ENCODE assay signal across 12 cellular contexts in genomic region chr17:5793899-5794298, GRCh38.
A peak's percentile ranks its signal among the peaks of the same experiment; 100 is the strongest.
DNase-seq lines count a peak whose midpoint lies in the region; ATAC-seq and TF ChIP-seq lines count a peak whose summit lies in the region.
"Had no signal": no experiment of that assay in that cellular context is flagged by ENCODE, and none has a peak within 500 bp of the region (broad histone marks: within the 10 kb centered on the region; RNA-seq: fewer than 3 reads in every experiment).

No MANE protein-coding gene starts in this region.

- WGBS in right cardiac atrium = 21% methylated on average over 2 of the region's 2 CpGs

- ATAC-seq in Right ventricle myocardium superior (ENCODE audit: poor library complexity) (no peak), Panc1 (no peak), foreskin keratinocyte (no peak), right cardiac atrium (no peak)
- no peak for ATAC-seq in naive thymus-derived CD4-positive, alpha-beta T cell
- ATAC-seq: heart left ventricle had no signal

- intact Hi-C loops in left ventricle myocardium inferior (cut with micrococcal nuclease) = no loop called here
- intact Hi-C loops in Right ventricle myocardium superior (cut with DNase I) = no loop called here
- intact Hi-C loops in Panc1 (cut with micrococcal nuclease; ENCODE audit: unreplicated experiment) = no loop called here
- intact Hi-C loops in naive thymus-derived CD4-positive, alpha-beta T cell (cut with micrococcal nuclease) = no loop called here
- intact Hi-C loops in right cardiac atrium (cut with DNase I) = no loop called here

- H3K9me3 Mint-ChIP-seq in type B pancreatic cell = peaks cover 11% of the 10 kb centered on the region
- H3K9me3 Mint-ChIP-seq in naive thymus-derived CD4-positive, alpha-beta T cell = peaks cover 0 to 33% (median 9%) of the 10 kb centered on the region in 11 donors

- H3K4me3 Mint-ChIP-seq in type B pancreatic cell = no peak overlapping the region
- H3K4me3 Mint-ChIP-seq in naive thymus-derived CD4-positive, alpha-beta T cell = no peak overlapping the region

- no peaks in the 10 kb centered on the region for H3K4me1 ChIP-seq in left ventricle myocardium inferior
- no peaks in the 10 kb centered on the region for H3K4me1 ChIP-seq in Panc1 (ENCODE audit: control insufficient read depth, insufficient read depth, low read length)
- no peaks in the 10 kb centered on the region for H3K4me1 ChIP-seq in foreskin keratinocyte
- no peaks in the 10 kb centered on the region for H3K4me1 ChIP-seq in naive thymus-derived CD4-positive, alpha-beta T cell (ENCODE audit: control insufficient read depth in 2 of 2, insufficient read depth in 2 of 2, low read length in 2 of 2)
- no peaks in the 10 kb centered on the region for H3K4me1 ChIP-seq in right cardiac atrium (ENCODE audit: control insufficient read depth, insufficient read depth, low read length)
- H3K4me1 ChIP-seq: heart left ventricle, sigmoid colon had no signal

- H3K4me3 ChIP-seq in left ventricle myocardium inferior (no peak overlapping the region), Panc1 (ENCODE audit: low read depth in 2 of 2, low read length in 2 of 2) (no peak overlapping the region), right cardiac atrium (ENCODE audit: low read length) (no peak overlapping the region)
- H3K4me3 ChIP-seq in naive thymus-derived CD4-positive, alpha-beta T cell (ENCODE audit: low read length) = no peak overlapping the region
- H3K4me3 ChIP-seq: heart left ventricle, sigmoid colon had no signal

- DNase-seq in left ventricle myocardium inferior = no peak
- DNase-seq in Right ventricle myocardium superior = no peak
- no peak for DNase-seq in Panc1 (ENCODE audit: low read depth, low spot score)
- DNase-seq in foreskin keratinocyte = no peak
- no peak for DNase-seq in type B pancreatic cell (ENCODE audit: extremely low spot score, unreplicated experiment)
- no peak for DNase-seq in SK-N-DZ (ENCODE audit: low spot score)
- DNase-seq in naive thymus-derived CD4-positive, alpha-beta T cell = no peak
- no peak for DNase-seq in right cardiac atrium
- DNase-seq: heart left ventricle, NCI-H187 treated with DMSO at 0.1 percent for 48 hours, sigmoid colon had no signal

- no peak overlapping the region for H3K27ac Mint-ChIP-seq in type B pancreatic cell
- no peak overlapping the region for H3K27ac Mint-ChIP-seq in naive thymus-derived CD4-positive, alpha-beta T cell

- H3K36me3 Mint-ChIP-seq in type B pancreatic cell = peaks cover 4% of the 10 kb centered on the region
- peaks cover 0 to 5% (median 0%) of the 10 kb centered on the region in 5 donors for H3K36me3 Mint-ChIP-seq in naive thymus-derived CD4-positive, alpha-beta T cell

- peaks cover 54% of the 10 kb centered on the region for H3K27me3 Mint-ChIP-seq in type B pancreatic cell
- H3K27me3 Mint-ChIP-seq in naive thymus-derived CD4-positive, alpha-beta T cell = peaks cover 11 to 53% (median 36%) of the 10 kb centered on the region in 5 donors

- no peaks in the 10 kb centered on the region for H3K36me3 ChIP-seq in left ventricle myocardium inferior
- H3K36me3 ChIP-seq in Panc1 (ENCODE audit: control insufficient read depth, insufficient read depth, low read length) = no peaks in the 10 kb centered on the region
- no peaks in the 10 kb centered on the region for H3K36me3 ChIP-seq in naive thymus-derived CD4-positive, alpha-beta T cell (ENCODE audit: control insufficient read depth in 2 of 3, insufficient read depth in 3 of 3, low read length in 3 of 3)
- H3K36me3 ChIP-seq: heart left ventricle, sigmoid colon had no signal

- TF ChIP-seq CTCF in left ventricle myocardium inferior (IDR thresholded peaks at IDR 0.05; ENCODE audit: borderline replicate concordance) (peak; percentile 25), Panc1 (IDR thresholded peaks at IDR 0.05) (peak; percentile 2; the same call in 1 of the 2 replicates), foreskin keratinocyte (conservative IDR thresholded peaks at IDR 0.05) (peak; percentile 57), type B pancreatic cell (conservative IDR thresholded peaks at IDR 0.05) (peak; percentile 45)

- H3K27me3 ChIP-seq in left ventricle myocardium inferior (ENCODE audit: low read depth) (peaks cover 83% of the 10 kb centered on the region), Panc1 (ENCODE audit: control insufficient read depth, insufficient read depth, low read length) (no peaks in the 10 kb centered on the region), foreskin keratinocyte (peaks cover 69% of the 10 kb centered on the region), right cardiac atrium (ENCODE audit: control insufficient read depth, insufficient read depth) (no peaks in the 10 kb centered on the region)
- no peaks in the 10 kb centered on the region for H3K27me3 ChIP-seq in naive thymus-derived CD4-positive, alpha-beta T cell (ENCODE audit: control insufficient read depth in 2 of 2, insufficient read depth in 2 of 2, low read length in 2 of 2)

- POLR2A ChIA-PET in Panc1 (lab: Charles Lee) = no interaction called here
- POLR2A ChIA-PET in naive thymus-derived CD4-positive, alpha-beta T cell (lab: Charles Lee) = no interaction called here

- in situ Hi-C loops in Panc1 (cut with HindIII; ENCODE audit: low pct_unique_long_range_greater_than_20kb, low sequenced_read_pairs) = no loop called here

- peaks cover 16% of the 10 kb centered on the region for H3K4me1 Mint-ChIP-seq in type B pancreatic cell (ENCODE audit: unreplicated experiment)
- no peaks in the 10 kb centered on the region for H3K4me1 Mint-ChIP-seq in naive thymus-derived CD4-positive, alpha-beta T cell

- CTCF ChIA-PET in Panc1 (lab: Charles Lee) = no interaction called here
- CTCF ChIA-PET in naive thymus-derived CD4-positive, alpha-beta T cell (lab: Charles Lee) = no interaction called here

- BruUV-seq in Panc1 (replicated peaks; lab: Mats Ljungman, UMichigan) = no TSS peak

- H3K27ac ChIP-seq in left ventricle myocardium inferior (replicated peaks) (no peak overlapping the region), Panc1 (ENCODE audit: low read length) (no peak overlapping the region), foreskin keratinocyte (no peak overlapping the region), right cardiac atrium (ENCODE audit: low read length) (no peak overlapping the region)
- no peak overlapping the region for H3K27ac ChIP-seq in naive thymus-derived CD4-positive, alpha-beta T cell (ENCODE audit: low read depth, low read length)
- H3K27ac ChIP-seq: heart left ventricle, RWPE1, sigmoid colon had no signal

- peaks cover 10% of the 10 kb centered on the region for H3K9me3 ChIP-seq in left ventricle myocardium inferior (replicated peaks)
- no peaks in the 10 kb centered on the region for H3K9me3 ChIP-seq in Panc1 (ENCODE audit: control insufficient read depth, insufficient read depth, low read depth, low read length)
- no peaks in the 10 kb centered on the region for H3K9me3 ChIP-seq in naive thymus-derived CD4-positive, alpha-beta T cell (ENCODE audit: control insufficient read depth in 2 of 3, low read length in 3 of 3)
- peaks cover 2% of the 10 kb centered on the region for H3K9me3 ChIP-seq in right cardiac atrium (ENCODE audit: control insufficient read depth, low read length)

Comparison
In these comparisons a context has a peak if more than half of its experiments do, and no peak if none do; other contexts are left out.
1. CTCF ChIP-seq: peak in every context shown above with its lines; median percentile 57 in foreskin keratinocyte; 45 in type B pancreatic cell; 25 in left ventricle myocardium inferior; 2 in Panc1.